In the genomic region with DNA sequence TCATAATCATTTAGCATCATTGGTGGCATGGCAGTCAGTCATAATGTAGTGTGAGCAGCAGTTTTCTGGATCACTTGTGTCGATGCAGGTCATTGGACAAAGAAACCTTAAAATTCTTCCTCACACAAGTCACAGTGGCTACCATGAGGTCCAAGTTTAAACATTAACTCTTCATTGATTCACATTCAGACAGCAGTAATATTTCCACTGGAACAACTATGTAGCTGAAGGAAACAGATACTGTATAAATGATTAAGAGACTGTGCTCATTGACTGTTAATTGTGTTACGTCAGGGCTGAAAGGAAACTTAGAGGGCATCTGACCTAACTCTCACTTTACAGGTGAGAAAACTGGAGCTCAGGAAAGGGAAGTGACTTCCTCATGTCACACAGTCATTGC, we compare ENCODE assay signal across 15 cellular contexts.
DNase-seq lines count a peak whose midpoint lies in the region; ATAC-seq and TF ChIP-seq lines count a peak whose summit lies in the region.
"Had no signal": no experiment of that assay in that cellular context is flagged by ENCODE, and none has a peak within 500 bp of the region (broad histone marks: within the 10 kb centered on the region; RNA-seq: fewer than 3 reads in every experiment).

No MANE protein-coding gene starts in this region.

- TF ChIP-seq CTCF in body of pancreas (IDR thresholded peaks at IDR 0.05) = no peak

- ATAC-seq in body of pancreas (peak; percentile 72), GM18867 (IDR thresholded peaks at IDR 0.05; ENCODE audit: unreplicated experiment) (no peak)

- intact Hi-C loops in body of pancreas (cut with DNase I) (no loop called here), posterior vena cava (cut with DNase I) (no loop called here)

- H3K4me3 ChIP-seq in body of pancreas = no peak overlapping the region
- H3K4me3 ChIP-seq: HAP-1 had no signal

- DNase-seq in Caki2 (ENCODE audit: low read depth) (peak; percentile 81), body of pancreas (no peak), kidney glomerular epithelial cell (lab: John Stamatoyannopoulos, UW) (peak; percentile 70), renal cortical epithelial cell (ENCODE audit: low read depth) (peak; percentile 94), posterior vena cava (ENCODE audit: low spot score) (no peak), mesenteric fat pad (ENCODE audit: low spot score) (no peak)
- DNase-seq: BE2C; CD4-positive, alpha-beta memory T cell; DMS153; DMS79 treated with DMSO at 0.1 percent for 48 hours; EL; HFFc6 had no signal

- H3K27me3 ChIP-seq in body of pancreas = no peaks in the 10 kb centered on the region
- H3K27me3 ChIP-seq: BE2C had no signal

- H3K36me3 ChIP-seq in body of pancreas (replicated peaks in 1 of 2; ENCODE audit: insufficient read depth in 1 of 2, low read depth in 2 of 2) = no peaks in the 10 kb centered on the region
- H3K36me3 ChIP-seq: BE2C, HAP-1 had no signal

- no peaks in the 10 kb centered on the region for H3K4me1 ChIP-seq in body of pancreas
- H3K4me1 ChIP-seq: BE2C, HAP-1 had no signal

- no peaks in the 10 kb centered on the region for H3K9me3 ChIP-seq in body of pancreas
- H3K9me3 ChIP-seq: BE2C, HAP-1 had no signal

- WGBS in body of pancreas, 2 donors = 29 to 40% methylated on average over 1 to 2 of the region's 2 CpGs

- H3K27ac ChIP-seq in body of pancreas = peak overlapping the region in 1 of 4 donors; percentile 3
- H3K27ac ChIP-seq: C4-2B had no signal

- TF ChIP-seq POLR2A in body of pancreas (IDR thresholded peaks at IDR 0.05) = no peak

- in situ Hi-C loops in Caki2 (cut with HindIII; ENCODE audit: low pct_unique_long_range_greater_than_20kb, low sequenced_read_pairs) = no loop called here

Comparison
In these comparisons a context has a peak if more than half of its experiments do, and no peak if none do; other contexts are left out.
1. DNase-seq: peak in Caki2 (single experiment), kidney glomerular epithelial cell (single experiment) and renal cortical epithelial cell (single experiment); none in body of pancreas (0 of 4), posterior vena cava (single experiment) and mesenteric fat pad (single experiment).